31 cellular contexts compared by ENCODE assay signal in genomic region chr15:32736351-32737061, GRCh38. TPM values are rescaled to one million over a fixed set of nuclear protein-coding genes. Genes with fewer than 3 reads are reported as not detected.
"Had no signal": no experiment of that assay in that cellular context is flagged by ENCODE, and none has a peak within 500 bp of the region (broad histone marks: within the 10 kb centered on the region; RNA-seq: fewer than 3 reads in every experiment).

No MANE protein-coding gene starts in this region.

- H3K27ac Mint-ChIP-seq: activated CD8-positive, alpha-beta memory T cell treated with anti-CD3 and anti-CD28 coated beads, Interleukin-2, amount 10 ng/mL, durations not matched to agents 7 days and 5 days; activated naive CD4-positive, alpha-beta T cell treated with anti-CD3 and anti-CD28 coated beads, Interleukin-2, amount 50 U/mL, for 24 hours; activated T-cell treated with anti-CD3 and anti-CD28 coated beads, Interleukin-2, amount 50 U/mL, for 24 hours; activated T-helper 1 cell treated with anti-CD3 and anti-CD28 coated beads, Interleukin-12 subunit alpha, Interleukin-12 subunit beta, Interleukin-2, Interleukin-4 antibody, amounts not matched to agents 30 ng/mL and 10 ng/mL and 1 ng/mL, durations not matched to agents 14 hours and 24 hours and 36 hours; WTC11 had no signal

- H3K4me1 Mint-ChIP-seq: activated CD8-positive, alpha-beta memory T cell treated with anti-CD3 and anti-CD28 coated beads, Interleukin-2, amount 10 ng/mL, durations not matched to agents 7 days and 5 days; activated naive CD4-positive, alpha-beta T cell treated with anti-CD3 and anti-CD28 coated beads, Interleukin-2, amount 50 U/mL, for 24 hours had no signal

- H3K4me1 ChIP-seq: Peyer's patch, SJCRH30 had no signal

- H3K36me3 ChIP-seq: Peyer's patch had no signal

- DNase-seq: activated CD4-positive, alpha-beta T cell treated with anti-CD3 and anti-CD28 coated beads for 48 hours; activated CD4-positive, alpha-beta T cell treated with anti-CD3 and anti-CD28 coated beads, Interleukin-2, amount 50 U/mL, for 4 hours; activated CD4-positive, CD25-positive, alpha-beta regulatory T cell treated with anti-CD3 and anti-CD28 coated beads, Interleukin-2, amount 50 U/mL, for 72 hours; activated CD8-positive, alpha-beta memory T cell treated with anti-CD3 and anti-CD28 coated beads, Interleukin-2, amount 10 ng/mL, durations not matched to agents 7 days and 5 days; activated effector memory CD4-positive, alpha-beta T cell treated with Interleukin-2 at 50 U/mL for 16 hours; activated naive CD4-positive, alpha-beta T cell; activated T-cell treated with anti-CD3 and anti-CD28 coated beads, Interleukin-2, amount 50 U/mL, for 24 hours; aorta; central memory CD4-positive, alpha-beta T cell; MG63; MV-4-11; NCI-H1092 treated with DMSO at 0.1 percent for 48 hours; NCI-H1436; NCI-H1694 treated with DMSO at 0.1 percent for 48 hours; NCI-H2029 treated with DMSO at 0.1 percent for 48 hours; NCI-H526; NCI-H774; NK-92 treated with Interleukin-12 subunit alpha and Interleukin-12 subunit beta, amount 100 ng/mL, for 24 hours; OCI-M1; Peyer's patch; Right ventricle myocardium superior; SJCRH30; SK-N-SH; T-helper 1 cell had no signal

- H3K4me3 Mint-ChIP-seq: activated CD8-positive, alpha-beta memory T cell treated with anti-CD3 and anti-CD28 coated beads, Interleukin-2, amount 10 ng/mL, durations not matched to agents 7 days and 5 days; activated naive CD4-positive, alpha-beta T cell treated with anti-CD3 and anti-CD28 coated beads, Interleukin-2, amount 50 U/mL, for 24 hours; activated T-cell treated with anti-CD3 and anti-CD28 coated beads, Interleukin-2, amount 50 U/mL, for 24 hours; activated T-helper 1 cell treated with anti-CD3 and anti-CD28 coated beads, Interleukin-12 subunit alpha, Interleukin-12 subunit beta, Interleukin-2, Interleukin-4 antibody, amounts not matched to agents 30 ng/mL and 10 ng/mL and 1 ng/mL, durations not matched to agents 14 hours and 24 hours and 36 hours; WTC11 had no signal

- H3K9me3 Mint-ChIP-seq: activated T-cell treated with anti-CD3 and anti-CD28 coated beads, Interleukin-2, amount 50 U/mL, for 24 hours; activated T-helper 1 cell treated with anti-CD3 and anti-CD28 coated beads, Interleukin-12 subunit alpha, Interleukin-12 subunit beta, Interleukin-2, Interleukin-4 antibody, amounts not matched to agents 30 ng/mL and 10 ng/mL and 1 ng/mL, durations not matched to agents 14 hours and 24 hours and 36 hours had no signal

- ATAC-seq: activated CD8-positive, alpha-beta memory T cell treated with anti-CD3 and anti-CD28 coated beads, Interleukin-2, amount 10 ng/mL, durations not matched to agents 7 days and 5 days; WTC11 had no signal

- H3K27me3 ChIP-seq: MG63, Peyer's patch, SJCRH30 had no signal

- H3K9ac ChIP-seq: SK-N-SH had no signal

- H3K36me3 Mint-ChIP-seq: activated CD8-positive, alpha-beta memory T cell treated with anti-CD3 and anti-CD28 coated beads, Interleukin-2, amount 10 ng/mL, durations not matched to agents 7 days and 5 days; activated naive CD4-positive, alpha-beta T cell treated with anti-CD3 and anti-CD28 coated beads, Interleukin-2, amount 50 U/mL, for 24 hours had no signal

- H3K27ac ChIP-seq: coronary artery, Peyer's patch, RWPE1, SJCRH30 had no signal

- H3K4me2 ChIP-seq: SK-N-SH had no signal

- H3K9me3 ChIP-seq: Peyer's patch, SK-N-SH had no signal

- H3K9me2 ChIP-seq: SK-N-SH had no signal

- H3K4me3 ChIP-seq: coronary artery, MG63, Peyer's patch, SJCRH30 had no signal

RNA-seq across cellular contexts. Expression of gene GREM1, which starts 18.7 kb away (rescaled TPM):
- total RNA-seq: activated CD8-positive, alpha-beta memory T cell treated with anti-CD3 and anti-CD28 coated beads, Interleukin-2, amount 10 ng/mL, durations not matched to agents 7 days and 5 days; activated T-helper 1 cell treated with anti-CD3 and anti-CD28 coated beads, Interleukin-12 subunit alpha, Interleukin-12 subunit beta, Interleukin-2, Interleukin-4 antibody, amounts not matched to agents 30 ng/mL and 10 ng/mL and 1 ng/mL, durations not matched to agents 14 hours and 24 hours and 36 hours; NCI-H460; Right ventricle myocardium superior; T-helper 2 cell treated with Interferon-gamma antibody and Interleukin-4, amounts not matched to agents 100 ng/mL and 5 ng/mL, for 36 hours had no signal
